Comparison of ENCODE assay signal across 28 cellular contexts in genomic region chr7:87427289-87427688, GRCh38. TPM values are rescaled to one million over a fixed set of nuclear protein-coding genes. Genes with fewer than 3 reads are reported as not detected.
"Had no signal": no experiment of that assay in that cellular context is flagged by ENCODE, and none has a peak within 500 bp of the region (broad histone marks: within the 10 kb centered on the region; RNA-seq: fewer than 3 reads in every experiment).

No MANE protein-coding gene starts in this region.

- H3K4me2 ChIP-seq: hepatocyte had no signal

- H3K27ac ChIP-seq: hepatocyte, left lung, neutrophil, ovary, psoas muscle, skin epidermis, transverse colon had no signal

- H3K4me1 ChIP-seq: left lung, psoas muscle, transverse colon had no signal

- H2AFZ ChIP-seq: hepatocyte had no signal

- H3K36me3 ChIP-seq: left lung, neutrophil, ovary, transverse colon had no signal

- H3K27me3 Mint-ChIP-seq: stimulated activated naive B cell treated with anti-CD40 and anti-IgM and Interleukin-4, amounts not matched to agents 10 μg/mL and 1 μg/mL and 100 μg/mL, for 72 hours had no signal

- H3K27me3 ChIP-seq: hepatocyte, left lung, neutrophil, ovary, transverse colon had no signal

- H3K9me3 ChIP-seq: left lung, neutrophil, ovary, psoas muscle, transverse colon had no signal

- H3K27ac Mint-ChIP-seq: activated CD4-positive, alpha-beta memory T cell treated with anti-CD3 and anti-CD28 coated beads, Interleukin-2, amount 10 ng/mL, durations not matched to agents 7 days and 5 days; activated naive CD4-positive, alpha-beta T cell treated with anti-CD3 and anti-CD28 coated beads for 36 hours; activated naive CD8-positive, alpha-beta T cell treated with anti-CD3 and anti-CD28 coated beads, Interleukin-2, amount 10 ng/mL, durations not matched to agents 7 days and 5 days; activated T-cell treated with anti-CD3 and anti-CD28 coated beads, Interleukin-2, amount 50 U/mL, for 72 hours; immature natural killer cell; memory B cell; nephron; T-helper 17 cell had no signal

- H3K79me2 ChIP-seq: hepatocyte had no signal

- DNase-seq: activated CD4-positive, alpha-beta memory T cell treated with anti-CD3 and anti-CD28 coated beads, Interleukin-2, amount 10 ng/mL, durations not matched to agents 7 days and 5 days; activated CD4-positive, alpha-beta T cell treated with anti-CD3 and anti-CD28 coated beads for 48 hours; activated CD4-positive, CD25-positive, alpha-beta regulatory T cell; activated effector memory CD4-positive, alpha-beta T cell treated with Interleukin-2 at 50 U/mL for 16 hours; activated naive CD4-positive, alpha-beta T cell treated with anti-CD3 and anti-CD28 coated beads for 36 hours; activated naive CD8-positive, alpha-beta T cell treated with anti-CD3 and anti-CD28 coated beads, Interleukin-2, amount 10 ng/mL, durations not matched to agents 7 days and 5 days; activated T-cell treated with anti-CD3 and anti-CD28 coated beads, Interleukin-2, amount 50 U/mL, for 72 hours; amniotic stem cell; effector CD4-positive, alpha-beta T cell; erythroblast; foreskin fibroblast; immature natural killer cell; left lung; ovary; psoas muscle; stimulated activated CD4-positive, alpha-beta T cell treated with anti-CD3 and anti-CD28 coated beads, Interleukin-2, amount 100 ng/mL, for 48 hours; stimulated activated CD8-positive, alpha-beta memory T cell treated with anti-CD3 and anti-CD28 coated beads, Interleukin-4, amount 100 ng/mL, for 48 hours; stimulated activated naive B cell treated with anti-CD40 and anti-IgM and Interleukin-4, amounts not matched to agents 10 μg/mL and 1 μg/mL and 100 μg/mL, for 72 hours; T-helper 17 cell; transverse colon had no signal

- FAIRE-seq: endometrium, urothelium cell line had no signal

- H3K4me1 Mint-ChIP-seq: activated CD4-positive, alpha-beta memory T cell treated with anti-CD3 and anti-CD28 coated beads, Interleukin-2, amount 10 ng/mL, durations not matched to agents 7 days and 5 days; activated naive CD8-positive, alpha-beta T cell treated with anti-CD3 and anti-CD28 coated beads, Interleukin-2, amount 10 ng/mL, durations not matched to agents 7 days and 5 days; immature natural killer cell; nephron; T-helper 17 cell had no signal

- H3K9me3 Mint-ChIP-seq: activated CD4-positive, alpha-beta memory T cell treated with anti-CD3 and anti-CD28 coated beads, Interleukin-2, amount 10 ng/mL, durations not matched to agents 7 days and 5 days; activated naive CD4-positive, alpha-beta T cell treated with anti-CD3 and anti-CD28 coated beads for 36 hours; activated naive CD8-positive, alpha-beta T cell treated with anti-CD3 and anti-CD28 coated beads, Interleukin-2, amount 10 ng/mL, durations not matched to agents 7 days and 5 days; activated T-cell treated with anti-CD3 and anti-CD28 coated beads, Interleukin-2, amount 50 U/mL, for 72 hours; immature natural killer cell; nephron; stimulated activated naive B cell treated with anti-CD40 and anti-IgM and Interleukin-4, amounts not matched to agents 10 μg/mL and 1 μg/mL and 100 μg/mL, for 72 hours had no signal

- H3K4me3 Mint-ChIP-seq: activated CD4-positive, alpha-beta memory T cell treated with anti-CD3 and anti-CD28 coated beads, Interleukin-2, amount 10 ng/mL, durations not matched to agents 7 days and 5 days; activated naive CD4-positive, alpha-beta T cell treated with anti-CD3 and anti-CD28 coated beads for 36 hours; activated naive CD8-positive, alpha-beta T cell treated with anti-CD3 and anti-CD28 coated beads, Interleukin-2, amount 10 ng/mL, durations not matched to agents 7 days and 5 days; activated T-cell treated with anti-CD3 and anti-CD28 coated beads, Interleukin-2, amount 50 U/mL, for 72 hours; immature natural killer cell; memory B cell; nephron; stimulated activated naive B cell treated with anti-CD40 and anti-IgM and Interleukin-4, amounts not matched to agents 10 μg/mL and 1 μg/mL and 100 μg/mL, for 72 hours; T-helper 17 cell had no signal

- H3K36me3 Mint-ChIP-seq: activated naive CD8-positive, alpha-beta T cell treated with anti-CD3 and anti-CD28 coated beads, Interleukin-2, amount 10 ng/mL, durations not matched to agents 7 days and 5 days; immature natural killer cell had no signal

- ATAC-seq: activated T-cell treated with anti-CD3 and anti-CD28 coated beads, Interleukin-2, amount 50 U/mL, for 72 hours; left lung; psoas muscle; right cardiac atrium; stimulated activated naive B cell treated with anti-CD40 and anti-IgM and Interleukin-4, amounts not matched to agents 10 μg/mL and 1 μg/mL and 100 μg/mL, for 72 hours; T-helper 17 cell had no signal

- H3K4me3 ChIP-seq: hepatocyte, left lung, ovary, psoas muscle, skin epidermis, transverse colon had no signal

RNA-seq across cellular contexts. Expression of gene ABCB4, which starts 48.2 kb away (rescaled TPM):
- total RNA-seq: activated CD4-positive, alpha-beta memory T cell treated with anti-CD3 and anti-CD28 coated beads, Interleukin-2, amount 10 ng/mL, durations not matched to agents 7 days and 5 days; activated naive CD4-positive, alpha-beta T cell treated with anti-CD3 and anti-CD28 coated beads for 36 hours had no signal
